ENCODE assay signal across 10 cellular contexts in genomic region chrX:39821709-39822095, GRCh38.
DNase-seq lines count a peak whose midpoint lies in the region; ATAC-seq, FAIRE-seq and TF ChIP-seq lines count a peak whose summit lies in the region.
"Had no signal": no experiment of that assay in that cellular context is flagged by ENCODE, and none has a peak within 500 bp of the region (broad histone marks: within the 10 kb centered on the region; RNA-seq: fewer than 3 reads in every experiment).

No MANE protein-coding gene starts in this region.

- DNase-seq in activated CD8-positive, alpha-beta T cell treated with anti-CD3 and anti-CD28 coated beads for 36 hours, result no peak
- no peak for DNase-seq in activated CD8-positive, alpha-beta T cell treated with anti-CD3 and anti-CD28 coated beads, Interleukin-2, amount 10 ng/mL, durations not matched to agents 7 days and 5 days
- DNase-seq in WTC11 (ENCODE audit: low spot score) (peak; percentile 19), keratinocyte (ENCODE audit: low read depth, low spot score) (no peak), stomach (no peak), H4 (ENCODE audit: low spot score) (no peak), COLO829 (ENCODE audit: low spot score) (no peak)
- DNase-seq: GF-D8 had no signal

- 35 to 84% (median 49%) methylated on average over 7 to 26 of the region's 26 CpGs for WGBS in stomach, 5 donors

- H3K9me1 ChIP-seq in keratinocyte (ENCODE audit: control insufficient read depth, extremely low read depth, insufficient read depth, low read length), result no peaks in the 10 kb centered on the region

- CTCF ChIA-PET in activated CD8-positive, alpha-beta T cell treated with anti-CD3 and anti-CD28 coated beads for 36 hours (lab: Charles Lee), result no interaction called here
- CTCF ChIA-PET in activated CD8-positive, alpha-beta T cell treated with anti-CD3 and anti-CD28 coated beads, Interleukin-2, amount 10 ng/mL, durations not matched to agents 7 days and 5 days (lab: Charles Lee), result no interaction called here
- CTCF ChIA-PET in WTC11 (lab: Charles Lee), result interaction anchor here (1.3 kb wide), 1 partner anchor 19 kb away, joined by 6 read pairs; no protein-coding TSS in a partner anchor

- H3K79me2 ChIP-seq in keratinocyte (ENCODE audit: control insufficient read depth, insufficient read depth, low read length), result no peaks in the 10 kb centered on the region

- no peaks in the 10 kb centered on the region for H3K36me3 Mint-ChIP-seq in activated CD8-positive, alpha-beta T cell treated with anti-CD3 and anti-CD28 coated beads for 36 hours (ENCODE audit: low read depth)
- H3K36me3 Mint-ChIP-seq in activated CD8-positive, alpha-beta T cell treated with anti-CD3 and anti-CD28 coated beads, Interleukin-2, amount 10 ng/mL, durations not matched to agents 7 days and 5 days (ENCODE audit: low read depth), result no peaks in the 10 kb centered on the region
- H3K36me3 Mint-ChIP-seq in WTC11, result peaks cover 4% of the 10 kb centered on the region; the same call in 1 of the 2 replicates

- H3K36me3 ChIP-seq in keratinocyte (ENCODE audit: control insufficient read depth in 2 of 2, extremely low read depth in 1 of 2, insufficient read depth in 2 of 2, low read length in 2 of 2) (no peaks in the 10 kb centered on the region), stomach (no peaks in the 10 kb centered on the region)

- intact Hi-C loops in activated CD8-positive, alpha-beta T cell treated with anti-CD3 and anti-CD28 coated beads for 36 hours (cut with micrococcal nuclease), result no loop called here
- intact Hi-C loops in stomach (cut with DNase I; ENCODE audit: low total_unique reads), result no loop called here

- peaks cover 15% of the 10 kb centered on the region for H3K4me1 Mint-ChIP-seq in activated CD8-positive, alpha-beta T cell treated with anti-CD3 and anti-CD28 coated beads for 36 hours (ENCODE audit: low read depth)
- peaks cover 14% of the 10 kb centered on the region for H3K4me1 Mint-ChIP-seq in activated CD8-positive, alpha-beta T cell treated with anti-CD3 and anti-CD28 coated beads, Interleukin-2, amount 10 ng/mL, durations not matched to agents 7 days and 5 days (ENCODE audit: low read depth)
- H3K4me1 Mint-ChIP-seq in WTC11, result peaks cover 64% of the 10 kb centered on the region

- POLR2A ChIA-PET in activated CD8-positive, alpha-beta T cell treated with anti-CD3 and anti-CD28 coated beads for 36 hours (lab: Charles Lee), result no interaction called here
- POLR2A ChIA-PET in activated CD8-positive, alpha-beta T cell treated with anti-CD3 and anti-CD28 coated beads, Interleukin-2, amount 10 ng/mL, durations not matched to agents 7 days and 5 days (lab: Charles Lee), result no interaction called here
- POLR2A ChIA-PET in WTC11 (lab: Charles Lee), result no interaction called here

- no peak for TF ChIP-seq EP300 in stomach (IDR thresholded peaks at IDR 0.05)

- dilution Hi-C loops in keratinocyte (cut with MboI; ENCODE audit: extremely low pct_ligation_motif_present, low sequenced_read_pairs), result no loop called here

- TF ChIP-seq CTCF in activated CD8-positive, alpha-beta T cell treated with anti-CD3 and anti-CD28 coated beads for 36 hours (IDR thresholded peaks at IDR 0.05), result no peak
- TF ChIP-seq CTCF in WTC11 (IDR thresholded peaks at IDR 0.05), result no peak
- TF ChIP-seq CTCF in keratinocyte (optimal IDR thresholded peaks at IDR 0.05 in 1 of 3, IDR thresholded peaks at IDR 0.05 in 1 of 3, conservative IDR thresholded peaks at IDR 0.05 in 1 of 3; ENCODE audit: extremely low read depth in 1 of 3, insufficient read depth in 2 of 3, low read length in 3 of 3), result no peak
- TF ChIP-seq CTCF in stomach (IDR thresholded peaks at IDR 0.05), result no peak

- ATAC-seq in activated CD8-positive, alpha-beta T cell treated with anti-CD3 and anti-CD28 coated beads for 36 hours, result no peak
- no peak for ATAC-seq in activated CD8-positive, alpha-beta T cell treated with anti-CD3 and anti-CD28 coated beads, Interleukin-2, amount 10 ng/mL, durations not matched to agents 7 days and 5 days
- no peak for ATAC-seq in WTC11
- ATAC-seq in activated CD4-positive, CD25-positive, alpha-beta regulatory T cell treated with anti-CD3 and anti-CD28 coated beads, Interleukin-2, amount 50 U/mL, for 24 hours, result no peak

- H3K4me1 ChIP-seq in keratinocyte (ENCODE audit: control insufficient read depth, extremely low read depth, insufficient read depth, low read length) (no peaks in the 10 kb centered on the region), stomach (peaks cover 0 to 21% (median 16%) of the 10 kb centered on the region in 4 donors)

- peak overlapping the region; percentile 16 for H3K4me2 ChIP-seq in keratinocyte (ENCODE audit: control insufficient read depth, extremely low read depth, insufficient read depth, low read depth, low read length)

- H3K4me3 Mint-ChIP-seq in activated CD8-positive, alpha-beta T cell treated with anti-CD3 and anti-CD28 coated beads for 36 hours, result peak overlapping the region; percentile 26
- H3K4me3 Mint-ChIP-seq in activated CD8-positive, alpha-beta T cell treated with anti-CD3 and anti-CD28 coated beads, Interleukin-2, amount 10 ng/mL, durations not matched to agents 7 days and 5 days, result no peak overlapping the region
- H3K4me3 Mint-ChIP-seq in WTC11, result peak overlapping the region; percentile 56

- no peaks in the 10 kb centered on the region for H3K9me3 ChIP-seq in keratinocyte (ENCODE audit: control insufficient read depth, low read depth, low read length)
- peaks cover 0 to 34% (median 13%) of the 10 kb centered on the region in 4 donors for H3K9me3 ChIP-seq in stomach

- H2AFZ ChIP-seq in keratinocyte (ENCODE audit: control insufficient read depth, low read length), result no peak overlapping the region

- H3K9ac ChIP-seq in keratinocyte (ENCODE audit: control insufficient read depth, extremely low read depth, insufficient read depth, low read length), result no peak overlapping the region

- TF ChIP-seq POLR2A in stomach (IDR thresholded peaks at IDR 0.05), result no peak

- H3K27me3 ChIP-seq in keratinocyte (ENCODE audit: control insufficient read depth, extremely low read depth, insufficient read depth, low read length) (peaks cover 9% of the 10 kb centered on the region), stomach (peaks cover 12 to 17% (median 14%) of the 10 kb centered on the region in 3 donors)

- no peak for FAIRE-seq in keratinocyte (lab: Jason Lieb, UNC)
- FAIRE-seq: frontal cortex had no signal

- H3K27ac ChIP-seq in keratinocyte (ENCODE audit: control insufficient read depth, insufficient read depth, low read length) (no peak overlapping the region), stomach (peak overlapping the region in 1 of 5 donors; percentile 46)

- no peak overlapping the region for H3K4me3 ChIP-seq in keratinocyte (ENCODE audit: control insufficient read depth in 2 of 3, extremely low read depth in 1 of 3, insufficient read depth in 2 of 3, low read depth in 1 of 3, low read length in 3 of 3)
- H3K4me3 ChIP-seq in stomach, result peak overlapping the region; percentile 39 to 47 (median 40)

- H3K9me3 Mint-ChIP-seq in activated CD8-positive, alpha-beta T cell treated with anti-CD3 and anti-CD28 coated beads for 36 hours, result peaks cover 4% of the 10 kb centered on the region
- H3K9me3 Mint-ChIP-seq in activated CD8-positive, alpha-beta T cell treated with anti-CD3 and anti-CD28 coated beads, Interleukin-2, amount 10 ng/mL, durations not matched to agents 7 days and 5 days (ENCODE audit: insufficient read depth), result no peaks in the 10 kb centered on the region
- H3K9me3 Mint-ChIP-seq in WTC11, result no peaks in the 10 kb centered on the region

- H3K27me3 Mint-ChIP-seq in activated CD8-positive, alpha-beta T cell treated with anti-CD3 and anti-CD28 coated beads for 36 hours, result peaks cover 5% of the 10 kb centered on the region
- H3K27me3 Mint-ChIP-seq in activated CD8-positive, alpha-beta T cell treated with anti-CD3 and anti-CD28 coated beads, Interleukin-2, amount 10 ng/mL, durations not matched to agents 7 days and 5 days (ENCODE audit: low read depth), result peaks cover 19% of the 10 kb centered on the region
- peaks cover 8% of the 10 kb centered on the region for H3K27me3 Mint-ChIP-seq in WTC11 (ENCODE audit: low read depth)

- H3K27ac Mint-ChIP-seq in activated CD8-positive, alpha-beta T cell treated with anti-CD3 and anti-CD28 coated beads for 36 hours, result no peak overlapping the region
- H3K27ac Mint-ChIP-seq in activated CD8-positive, alpha-beta T cell treated with anti-CD3 and anti-CD28 coated beads, Interleukin-2, amount 10 ng/mL, durations not matched to agents 7 days and 5 days, result no peak overlapping the region
- no peak overlapping the region for H3K27ac Mint-ChIP-seq in WTC11

- no peaks in the 10 kb centered on the region for H4K20me1 ChIP-seq in keratinocyte (ENCODE audit: control insufficient read depth, extremely low read depth, insufficient read depth, low read length)

TF ChIP-seq in WTC11, 78 proteins besides CTCF, POLR2A, EP300 and RAD21 (continues in another document):
- TF ChIP-seq EMX1 (CRISPR knock-in tag; IDR thresholded peaks at IDR 0.05), result no peak
- TF ChIP-seq ZNF671 (CRISPR knock-in tag; IDR thresholded peaks at IDR 0.05), result no peak
- no peak for TF ChIP-seq ATF2 (CRISPR knock-in tag; IDR thresholded peaks at IDR 0.05; ENCODE audit: borderline replicate concordance, low read depth)
- no peak for TF ChIP-seq E2F4 (CRISPR knock-in tag; IDR thresholded peaks at IDR 0.05; ENCODE audit: borderline replicate concordance, low read depth)
- TF ChIP-seq PRRX2 (CRISPR knock-in tag; IDR thresholded peaks at IDR 0.05), result no peak
- no peak for TF ChIP-seq SMAD4 (CRISPR knock-in tag; IDR thresholded peaks at IDR 0.05)

Comparison
In these comparisons a context has a peak if more than half of its experiments do, and no peak if none do; other contexts are left out.
1. H3K4me3 ChIP-seq: peak in stomach (4 of 4); none in keratinocyte (0 of 3).